Comparison of ENCODE assay signal across 10 cellular contexts in the genomic region with DNA sequence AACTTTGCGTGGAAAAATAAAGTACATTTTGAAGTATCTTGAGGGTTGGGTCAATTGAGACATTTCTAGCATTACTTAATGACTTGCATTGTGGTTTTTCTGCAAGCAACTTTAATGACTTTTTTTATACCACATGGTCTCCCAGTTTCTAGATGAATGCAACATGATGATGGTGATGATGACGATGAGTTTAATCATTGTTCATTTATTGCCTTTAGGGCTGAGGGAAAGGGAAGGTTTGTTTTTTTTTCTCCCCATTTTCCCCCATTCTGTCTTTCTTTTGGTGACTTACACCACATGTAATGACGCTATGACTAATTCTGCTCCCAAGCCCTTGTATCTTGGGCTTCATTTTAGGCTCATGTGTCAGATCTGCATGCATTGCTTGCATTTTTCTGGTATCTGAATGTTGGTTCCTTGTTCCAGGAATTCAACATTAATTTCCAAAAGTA. TPM values are rescaled to one million over a fixed set of nuclear protein-coding genes. Genes with fewer than 3 reads are reported as not detected.
DNase-seq lines count a peak whose midpoint lies in the region; ATAC-seq and TF ChIP-seq lines count a peak whose summit lies in the region.
"Had no signal": no experiment of that assay in that cellular context is flagged by ENCODE, and none has a peak within 500 bp of the region (broad histone marks: within the 10 kb centered on the region; RNA-seq: fewer than 3 reads in every experiment).

No MANE protein-coding gene starts in this region.

- DNase-seq in GM03348 (ENCODE audit: low spot score) (peak; percentile 81), HS-5 (ENCODE audit: low read depth) (peak; percentile 99), brain microvascular endothelial cell (peak; percentile 89), osteoblast (ENCODE audit: insufficient read length, low spot score, missing footprints) (peak; percentile 71), GDM1 (lab: John Stamatoyannopoulos, UW) (no peak), adrenal gland (no peak)
- DNase-seq: cerebellar nuclear complex, hippocampal formation, NCI-H1048 had no signal

- H3K79me2 ChIP-seq in osteoblast (ENCODE audit: insufficient read depth, low read length), result peaks cover 44% of the 10 kb centered on the region

- ATAC-seq in HG03460 (IDR thresholded peaks at IDR 0.05; ENCODE audit: unreplicated experiment), result no peak

- in situ Hi-C loops in brain microvascular endothelial cell (cut with HindIII; ENCODE audit: low pct_ligation_motif_present, low sequenced_read_pairs), result no loop called here

- intact Hi-C loops in adrenal gland (cut with DNase I), result no loop called here

- TF ChIP-seq CTCF in brain microvascular endothelial cell (IDR thresholded peaks at IDR 0.05; ENCODE audit: low read depth, low read length, missing control alignments), result no peak
- no peak for TF ChIP-seq CTCF in osteoblast (IDR thresholded peaks at IDR 0.05; ENCODE audit: extremely low read depth, low read depth, low read length)
- TF ChIP-seq CTCF in adrenal gland (IDR thresholded peaks at IDR 0.05), result no peak

- H4K20me1 ChIP-seq in osteoblast (ENCODE audit: insufficient read depth, low read length), result no peaks in the 10 kb centered on the region

- no peak overlapping the region for H2AFZ ChIP-seq in osteoblast (ENCODE audit: low read length)

- peak overlapping the region; percentile 59 for H3K4me2 ChIP-seq in osteoblast (ENCODE audit: insufficient read depth, low read length)

- H3K36me3 ChIP-seq in brain microvascular endothelial cell (replicated peaks) (peaks cover 4% of the 10 kb centered on the region), osteoblast (ENCODE audit: insufficient read depth, low read length) (peaks cover 19% of the 10 kb centered on the region), adrenal gland (replicated peaks in 1 of 2) (peaks cover 0 to 5% of the 10 kb centered on the region in 2 donors)

- H3K27me3 ChIP-seq in brain microvascular endothelial cell (replicated peaks) (no peaks in the 10 kb centered on the region), osteoblast (ENCODE audit: insufficient read depth, low read length) (no peaks in the 10 kb centered on the region), adrenal gland (no peaks in the 10 kb centered on the region)

- H3K4me3 ChIP-seq in brain microvascular endothelial cell (ENCODE audit: low read depth, low read length) (no peak overlapping the region), osteoblast (ENCODE audit: insufficient read depth, low read length) (peak overlapping the region; percentile 20), adrenal gland (no peak overlapping the region)

- WGBS in adrenal gland, 4 donors, result 88 to 94% (median 93%) methylated on average over 3 of the region's 3 CpGs

- H3K27ac ChIP-seq in brain microvascular endothelial cell, result peak overlapping the region; percentile 70
- H3K27ac ChIP-seq in osteoblast (ENCODE audit: low read depth, low read length), result peak overlapping the region; percentile 99
- no peak overlapping the region for H3K27ac ChIP-seq in adrenal gland

- H3K4me1 ChIP-seq in osteoblast (ENCODE audit: insufficient read depth, low read length) (peaks cover 57% of the 10 kb centered on the region), adrenal gland (replicated peaks in 1 of 2) (no peaks in the 10 kb centered on the region)

- no peaks in the 10 kb centered on the region for H3K9me3 ChIP-seq in osteoblast (ENCODE audit: low read depth, low read length)
- no peaks in the 10 kb centered on the region for H3K9me3 ChIP-seq in adrenal gland (replicated peaks in 1 of 3)

- TF ChIP-seq POLR2A in adrenal gland (IDR thresholded peaks at IDR 0.05), result no peak

RNA-seq across cellular contexts. Expression of a gene that starts 57.7 kb away (rescaled TPM):
- total RNA-seq in osteoblast, result 3.3 and 7.4 TPM in 2 replicates
- under 1 TPM in 1 of 8 donors, not detected in 7; 0.57 TPM for total RNA-seq in adrenal gland
- under 1 TPM in 2 of 3 donors, not detected in 1; 0.20 to 0.48 TPM for polyA plus RNA-seq in adrenal gland

Comparison
In these comparisons a context has a peak if more than half of its experiments do, and no peak if none do; other contexts are left out.
1. DNase-seq: peak in GM03348 (single experiment), HS-5 (single experiment), brain microvascular endothelial cell (single experiment) and osteoblast (single experiment); none in GDM1 (single experiment) and adrenal gland (0 of 7).
2. H3K27ac ChIP-seq: peak in brain microvascular endothelial cell (single experiment) and osteoblast (single experiment); none in adrenal gland (0 of 5).